1 cellular context compared by ENCODE assay signal in the genomic region with DNA sequence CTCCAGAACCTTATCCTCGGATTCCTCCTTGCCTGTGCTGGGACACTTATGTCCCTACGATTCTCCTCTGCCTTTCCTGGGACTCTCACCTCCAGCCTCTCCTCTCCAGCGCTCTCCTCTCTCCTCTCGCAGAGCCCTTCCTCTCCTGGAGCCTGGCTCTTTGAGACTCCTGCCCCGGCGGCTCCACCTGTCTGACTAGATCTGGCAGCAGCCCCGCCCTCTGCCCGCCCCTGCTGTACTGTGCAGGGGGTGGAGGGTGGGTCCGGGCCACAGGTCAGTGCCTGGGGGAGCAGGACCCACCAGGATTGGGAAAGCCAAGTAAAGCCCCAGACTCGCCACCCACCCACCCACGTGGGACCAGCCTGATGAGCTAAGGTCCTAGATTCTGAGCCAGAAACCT.
TF ChIP-seq lines count a peak whose summit lies in the region.

No MANE protein-coding gene starts in this region.

TF ChIP-seq in H1, 55 proteins besides CTCF, POLR2A, EP300 and RAD21:
- TF ChIP-seq SP2 (IDR thresholded peaks at IDR 0.05; ENCODE audit: low read length) (no peak), JUN (IDR thresholded peaks at IDR 0.05; ENCODE audit: low read depth, low read length) (no peak)
TF ChIP-seq in H1: peak in this region for 0.
